Comparison of ENCODE assay signal across 19 cellular contexts in genomic region chr6:16544521-16544920, GRCh38.
DNase-seq lines count a peak whose midpoint lies in the region; ATAC-seq and TF ChIP-seq lines count a peak whose summit lies in the region.
"Had no signal": no experiment of that assay in that cellular context is flagged by ENCODE, and none has a peak within 500 bp of the region (broad histone marks: within the 10 kb centered on the region; RNA-seq: fewer than 3 reads in every experiment).

No MANE protein-coding gene starts in this region.

- H3K27me3 ChIP-seq in ascending aorta (no peaks in the 10 kb centered on the region), lower lobe of right lung (ENCODE audit: low read depth) (no peaks in the 10 kb centered on the region)
- H3K27me3 ChIP-seq: colonic mucosa, stomach had no signal

- no peaks in the 10 kb centered on the region for H3K36me3 ChIP-seq in ascending aorta
- no peaks in the 10 kb centered on the region for H3K36me3 ChIP-seq in lower lobe of right lung
- H3K36me3 ChIP-seq: colonic mucosa had no signal

- intact Hi-C loops in ascending aorta (cut with DNase I): no loop called here
- intact Hi-C loops in lower lobe of right lung (cut with DNase I): no loop called here

- TF ChIP-seq CTCF in ascending aorta (IDR thresholded peaks at IDR 0.05) (no peak), lower lobe of right lung (IDR thresholded peaks at IDR 0.05) (no peak)

- peaks cover 10 to 34% of the 10 kb centered on the region in 2 donors for H3K4me1 ChIP-seq in ascending aorta
- peaks cover 35% of the 10 kb centered on the region for H3K4me1 ChIP-seq in lower lobe of right lung
- H3K4me1 ChIP-seq: colonic mucosa had no signal

- no peak for ATAC-seq in lower lobe of right lung
- ATAC-seq in GM18505 (IDR thresholded peaks at IDR 0.05; ENCODE audit: unreplicated experiment): no peak
- ATAC-seq in GM21786 (IDR thresholded peaks at IDR 0.05; ENCODE audit: unreplicated experiment): no peak

- TF ChIP-seq POLR2A in GM18505 (IDR thresholded peaks at IDR 0.05; ENCODE audit: borderline replicate concordance, extremely low read depth, insufficient read depth, insufficient read length): no peak

- DNase-seq in EH (ENCODE audit: low read depth): peak; percentile 42
- no peak for DNase-seq in ascending aorta (ENCODE audit: low spot score in 2 of 2)
- no peak for DNase-seq in lower lobe of right lung
- peak; percentile 57 for DNase-seq in putamen (ENCODE audit: low spot score)
- no peak for DNase-seq in effector CD4-positive, alpha-beta T cell
- DNase-seq in NCI-H2227 treated with DMSO at 0.1 percent for 48 hours (lab: John Stamatoyannopoulos, UW): no peak
- DNase-seq: activated CD4-positive, alpha-beta T cell treated with anti-CD3 and anti-CD28 coated beads, Interleukin-2, amount 10 ng/mL, durations not matched to agents 7 days and 5 days; activated CD8-positive, alpha-beta memory T cell treated with anti-CD3 and anti-CD28 coated beads, Interleukin-2, amount 50 U/mL, for 4 hours; activated gamma-delta T cell treated with Interleukin-2 at 50 U/mL for 16 hours; CD4-positive, CD25-positive, alpha-beta regulatory T cell; colonic mucosa; NCI-H1694; NCI-H774; occipital lobe; SHP77 treated with DMSO at 0.1 percent for 48 hours; stomach had no signal

- H3K9me3 ChIP-seq in ascending aorta (no peaks in the 10 kb centered on the region), lower lobe of right lung (no peaks in the 10 kb centered on the region)
- H3K9me3 ChIP-seq: colonic mucosa, stomach had no signal

- H3K4me3 ChIP-seq in ascending aorta (no peak overlapping the region), lower lobe of right lung (no peak overlapping the region)
- H3K4me3 ChIP-seq: colonic mucosa, skin epidermis, stomach had no signal

- peak overlapping the region; percentile 29 to 39 for H3K27ac ChIP-seq in ascending aorta
- peak overlapping the region; percentile 4 for H3K27ac ChIP-seq in lower lobe of right lung
- H3K27ac ChIP-seq: colonic mucosa had no signal

Comparison
In these comparisons a context has a peak if more than half of its experiments do, and no peak if none do; other contexts are left out.
1. DNase-seq: peak in EH (single experiment) and putamen (single experiment); none in ascending aorta (0 of 2), lower lobe of right lung (single experiment), effector CD4-positive, alpha-beta T cell (single experiment) and NCI-H2227 treated with DMSO at 0.1 percent for 48 hours (single experiment).